ENCODE assay signal across 10 cellular contexts in genomic region chr7:100544386-100544785, GRCh38. TPM values are rescaled to one million over a fixed set of nuclear protein-coding genes. Genes with fewer than 3 reads are reported as not detected.
DNase-seq lines count a peak whose midpoint lies in the region; ATAC-seq and TF ChIP-seq lines count a peak whose summit lies in the region.
"Had no signal": no experiment of that assay in that cellular context is flagged by ENCODE, and none has a peak within 500 bp of the region (broad histone marks: within the 10 kb centered on the region; RNA-seq: fewer than 3 reads in every experiment).

No MANE protein-coding gene starts in this region.

- TF ChIP-seq POLR2A in heart left ventricle (IDR thresholded peaks at IDR 0.05) (no peak), body of pancreas (IDR thresholded peaks at IDR 0.05) (no peak)

- H3K36me3 ChIP-seq in heart left ventricle: peaks cover 0 to 6% (median 0%) of the 10 kb centered on the region in 9 donors
- H3K36me3 ChIP-seq in body of pancreas (replicated peaks in 1 of 2; ENCODE audit: insufficient read depth in 1 of 2, low read depth in 2 of 2): no peaks in the 10 kb centered on the region
- H3K36me3 ChIP-seq in muscle layer of duodenum (ENCODE audit: control insufficient read depth in 1 of 2, insufficient read depth in 2 of 2, low read length in 2 of 2): peaks cover 0 to 4% of the 10 kb centered on the region in 2 donors
- no peaks in the 10 kb centered on the region for H3K36me3 ChIP-seq in urinary bladder (ENCODE audit: insufficient read depth)

- H3K27me3 ChIP-seq in heart left ventricle (no peaks in the 10 kb centered on the region), body of pancreas (no peaks in the 10 kb centered on the region), muscle layer of duodenum (ENCODE audit: low read depth, low read length) (no peaks in the 10 kb centered on the region)
- H3K27me3 ChIP-seq: BLaER1 treated with 17β-estradiol and CSF1 and Interleukin-3, amounts not matched to agents 10 nM and 100 nM had no signal

- TF ChIP-seq CTCF in heart left ventricle (IDR thresholded peaks at IDR 0.05): no peak
- no peak for TF ChIP-seq CTCF in body of pancreas (IDR thresholded peaks at IDR 0.05)

- H3K4me3 ChIP-seq in heart left ventricle (no peak overlapping the region), body of pancreas (no peak overlapping the region), muscle layer of duodenum (ENCODE audit: low read depth in 1 of 2, low read length in 2 of 2) (no peak overlapping the region), urinary bladder (ENCODE audit: low read depth, low read length) (no peak overlapping the region)
- H3K4me3 ChIP-seq: BLaER1 treated with 17β-estradiol and CSF1 and Interleukin-3, amounts not matched to agents 10 nM and 100 nM had no signal

- H3K27ac ChIP-seq in heart left ventricle (peak overlapping the region; percentile 77 to 92 (median 88)), body of pancreas (peak overlapping the region; percentile 89 to 98 (median 95)), muscle layer of duodenum (ENCODE audit: low read length) (peak overlapping the region; percentile 91), urinary bladder (ENCODE audit: low read depth) (peak overlapping the region; percentile 75)

- DNase-seq in heart left ventricle (no peak), left cardiac atrium (no peak), body of pancreas (no peak), SW 1271 (lab: John Stamatoyannopoulos, UW) (no peak)
- no peak for DNase-seq in effector CD4-positive, alpha-beta T cell

- ATAC-seq in heart left ventricle: no peak
- no peak for ATAC-seq in left cardiac atrium
- ATAC-seq in body of pancreas: no peak
- no peak for ATAC-seq in GM18907 (IDR thresholded peaks at IDR 0.05; ENCODE audit: unreplicated experiment)

- 32 to 43% (median 37%) methylated on average over 5 of the region's 5 CpGs for WGBS in heart left ventricle, 4 donors
- 14 to 19% methylated on average over 5 of the region's 5 CpGs for WGBS in body of pancreas, 2 donors
- WGBS in urinary bladder: 45% methylated on average over 5 of the region's 5 CpGs

- no peaks in the 10 kb centered on the region for H3K9me3 ChIP-seq in heart left ventricle
- H3K9me3 ChIP-seq in body of pancreas: no peaks in the 10 kb centered on the region
- H3K9me3 ChIP-seq in muscle layer of duodenum (ENCODE audit: control insufficient read depth in 1 of 2, low read length in 2 of 2): no peaks in the 10 kb centered on the region
- H3K9me3 ChIP-seq: BLaER1 treated with 17β-estradiol and CSF1 and Interleukin-3, amounts not matched to agents 10 nM and 100 nM had no signal

- intact Hi-C loops in heart left ventricle (cut with DNase I) (loop anchor here in 2 of 10 donors (2.0 to 5.0 kb wide), 2 partner anchors 62 to 68 kb away; partner anchors contain the start of gene NYAP1 (in 1 of the 2)), left cardiac atrium (cut with DNase I) (no loop called here), body of pancreas (cut with DNase I) (no loop called here)

- H3K4me1 ChIP-seq in heart left ventricle (peaks cover 13 to 81% (median 57%) of the 10 kb centered on the region in 12 donors), body of pancreas (peaks cover 94% of the 10 kb centered on the region), muscle layer of duodenum (ENCODE audit: control insufficient read depth in 1 of 2, insufficient read depth in 2 of 2, low read length in 2 of 2) (peaks cover 43 to 57% of the 10 kb centered on the region in 2 donors), urinary bladder (ENCODE audit: insufficient read depth) (peaks cover 7% of the 10 kb centered on the region)

RNA-seq across cellular contexts. Expression of gene AGFG2, which starts 5.4 kb away (rescaled TPM):
- total RNA-seq in heart left ventricle (10 to 100 TPM; 24.1 to 36.9 (median 32.8) TPM), left cardiac atrium (10 to 100 TPM; 21.0 to 24.3 TPM), body of pancreas (10 to 100 TPM; 20.4 to 24.6 TPM), urinary bladder (9.9 TPM)
- polyA plus RNA-seq in heart left ventricle (10 to 100 TPM; 12.5 to 30.8 TPM), urinary bladder (36.6 TPM)

RNA-seq across cellular contexts. Expression of gene SAP25, which starts 29.3 kb away (rescaled TPM):
- total RNA-seq in heart left ventricle (1 to 10 TPM in 2 of 9 donors, under 1 TPM in 3, not detected in 4; 0.35 to 2.3 (median 0.72) TPM), left cardiac atrium (1 to 10 TPM in 1 of 2 donors, under 1 TPM in 1; 0.58 to 1.5 TPM), body of pancreas (not detected), urinary bladder (not detected)
- polyA plus RNA-seq in heart left ventricle (under 1 TPM; 0.30 to 0.65 TPM), urinary bladder (2.5 TPM)
- total RNA-seq: LHCN-M2 had no signal

RNA-seq across cellular contexts. Expression of gene LRCH4, which starts 41.5 kb away (rescaled TPM):
- total RNA-seq in heart left ventricle (10 to 100 TPM; 18.5 to 46.6 (median 29.2) TPM), left cardiac atrium (10 to 100 TPM; 28.2 to 32.6 TPM), body of pancreas (100 to 1,000 TPM in 1 of 2 donors, 10 to 100 TPM in 1; 25.4 to 121 TPM), urinary bladder (13.7 TPM)
- polyA plus RNA-seq in heart left ventricle (10 to 100 TPM; 34.1 to 42.0 TPM), urinary bladder (33.0 TPM)

RNA-seq across cellular contexts. Expression of gene FBXO24, which starts 41.7 kb away (rescaled TPM):
- total RNA-seq in heart left ventricle: under 1 TPM in 6 of 9 donors, not detected in 3; 0.11 to 0.75 (median 0.48) TPM
- under 1 TPM in 1 of 2 donors, not detected in 1; 0.14 TPM for polyA plus RNA-seq in heart left ventricle
- under 1 TPM; 0.31 to 0.62 TPM for total RNA-seq in left cardiac atrium
- total RNA-seq in body of pancreas: 1 to 10 TPM; 1.8 to 5.3 TPM
- total RNA-seq in urinary bladder: 1.6 TPM
- 0.57 TPM for polyA plus RNA-seq in urinary bladder

RNA-seq across cellular contexts. Expression of gene PCOLCE, which starts 57.8 kb away (rescaled TPM):
- total RNA-seq in heart left ventricle (10 to 100 TPM; 15.7 to 68.1 (median 28.3) TPM), left cardiac atrium (10 to 100 TPM; 51.8 to 96.5 TPM), body of pancreas (10 to 100 TPM in 1 of 2 donors, 1 to 10 TPM in 1; 7.3 to 24.1 TPM), urinary bladder (124 TPM)
- polyA plus RNA-seq in heart left ventricle (10 to 100 TPM; 33.5 to 35.4 TPM), urinary bladder (89.5 TPM)
